In the genomic region with DNA sequence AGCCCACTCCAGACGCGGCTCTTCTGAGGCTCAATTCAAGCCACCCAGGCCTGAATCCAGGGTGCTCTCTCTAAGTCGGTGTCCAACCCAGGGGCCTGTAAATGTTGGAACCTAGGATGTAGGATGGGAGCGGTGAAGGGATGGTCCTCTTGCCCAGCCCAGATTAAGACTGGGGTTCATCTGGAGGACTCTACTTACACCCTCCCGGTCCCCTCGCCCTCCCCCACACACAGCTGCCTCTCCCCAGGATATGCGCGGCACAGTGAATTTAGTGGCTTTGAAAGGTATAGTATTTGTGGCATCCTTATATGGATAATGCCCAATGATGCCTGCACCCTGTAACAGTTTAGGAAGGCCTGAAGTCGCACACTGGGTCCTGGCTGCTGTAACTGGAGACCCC, we compare ENCODE assay signal across 8 cellular contexts. TPM values are rescaled to one million over a fixed set of nuclear protein-coding genes. Genes with fewer than 3 reads are reported as not detected.
DNase-seq lines count a peak whose midpoint lies in the region; ATAC-seq and TF ChIP-seq lines count a peak whose summit lies in the region.

No MANE protein-coding gene starts in this region.

- peak overlapping the region; percentile 85 to 93 (median 90) for H3K27ac ChIP-seq in heart right ventricle
- no peak overlapping the region for H3K27ac ChIP-seq in colonic mucosa
- peak overlapping the region; percentile 41 for H3K27ac ChIP-seq in muscle layer of duodenum (ENCODE audit: low read length)
- peak overlapping the region; percentile 43 to 89 for H3K27ac ChIP-seq in aorta (ENCODE audit: low read depth in 1 of 2, low read length in 2 of 2)

- 50 to 56% methylated on average over 9 of the region's 9 CpGs for WGBS in heart right ventricle, 2 donors
- 24 to 32% methylated on average over 9 of the region's 9 CpGs for WGBS in aorta, 2 donors

- H3K4me3 ChIP-seq in heart right ventricle = peak overlapping the region; percentile 64 to 96 (median 89)
- H3K4me3 ChIP-seq in colonic mucosa = peak overlapping the region; percentile 48
- peak overlapping the region; percentile 77 to 94 for H3K4me3 ChIP-seq in muscle layer of duodenum (ENCODE audit: low read depth in 1 of 2, low read length in 2 of 2)
- H3K4me3 ChIP-seq in aorta (ENCODE audit: low read length in 2 of 2) = peak overlapping the region; percentile 61 to 62

- ATAC-seq in heart right ventricle = peak in 2 of 8 donors; percentile 2
- ATAC-seq in Right ventricle myocardium superior (ENCODE audit: poor library complexity) = no peak
- no peak for ATAC-seq in aorta (ENCODE audit: low FRiP score)
- ATAC-seq in HG03571 (IDR thresholded peaks at IDR 0.05; ENCODE audit: unreplicated experiment) = no peak

- H3K4me1 ChIP-seq in heart right ventricle = peaks cover 0 to 36% (median 9%) of the 10 kb centered on the region in 9 donors
- no peaks in the 10 kb centered on the region for H3K4me1 ChIP-seq in colonic mucosa
- peaks cover 0 to 17% of the 10 kb centered on the region in 2 donors for H3K4me1 ChIP-seq in muscle layer of duodenum (ENCODE audit: control insufficient read depth in 1 of 2, insufficient read depth in 2 of 2, low read length in 2 of 2)
- no peaks in the 10 kb centered on the region for H3K4me1 ChIP-seq in aorta (ENCODE audit: control insufficient read depth in 1 of 2, insufficient read depth in 2 of 2, low read length in 2 of 2)

- H3K36me3 ChIP-seq in heart right ventricle (peaks cover 0 to 6% (median 0%) of the 10 kb centered on the region in 9 donors), colonic mucosa (no peaks in the 10 kb centered on the region), muscle layer of duodenum (ENCODE audit: control insufficient read depth in 1 of 2, insufficient read depth in 2 of 2, low read length in 2 of 2) (no peaks in the 10 kb centered on the region), aorta (ENCODE audit: control insufficient read depth in 1 of 2, insufficient read depth in 2 of 2, low read length in 1 of 2) (no peaks in the 10 kb centered on the region)

- H3K27me3 ChIP-seq in heart right ventricle (peaks cover 0 to 30% (median 6%) of the 10 kb centered on the region in 7 donors), colonic mucosa (peaks cover 19% of the 10 kb centered on the region), muscle layer of duodenum (ENCODE audit: low read depth, low read length) (no peaks in the 10 kb centered on the region), aorta (ENCODE audit: control insufficient read depth in 1 of 2, insufficient read depth in 2 of 2, low read length in 1 of 2) (no peaks in the 10 kb centered on the region)

- intact Hi-C loops in heart right ventricle (cut with DNase I) (loop anchor here in 5 of 10 donors (5.0 to 10.0 kb wide), 9 partner anchors 92 to 292 kb away; no protein-coding TSS in a partner anchor), Right ventricle myocardium superior (cut with DNase I) (loop anchor here (10.0 kb wide), 2 partner anchors 122 to 282 kb away; no protein-coding TSS in a partner anchor), colonic mucosa (cut with DNase I) (no loop called here), aorta (cut with DNase I) (loop anchor here (5.0 to 10.0 kb wide), 5 partner anchors 99 to 292 kb away; a partner anchor contains a TSS)

- H3K9me3 ChIP-seq in heart right ventricle = no peaks in the 10 kb centered on the region
- H3K9me3 ChIP-seq in colonic mucosa = no peaks in the 10 kb centered on the region
- H3K9me3 ChIP-seq in muscle layer of duodenum (ENCODE audit: control insufficient read depth in 1 of 2, low read length in 2 of 2) = no peaks in the 10 kb centered on the region
- no peaks in the 10 kb centered on the region for H3K9me3 ChIP-seq in aorta (ENCODE audit: control insufficient read depth, low read length)

- peak overlapping the region in 1 of 2 donors; percentile 66 for H3K9ac ChIP-seq in colonic mucosa (ENCODE audit: low read depth in 2 of 2, low read length in 2 of 2)

- TF ChIP-seq CTCF in heart right ventricle (IDR thresholded peaks at IDR 0.05) (no peak), colonic mucosa (IDR thresholded peaks at IDR 0.05) (no peak)

- DNase-seq in heart right ventricle (no peak), Right ventricle myocardium superior (no peak), colonic mucosa (no peak), aorta (no peak), kidney glomerular epithelial cell (lab: John Stamatoyannopoulos, UW) (no peak), NCI-H82 treated with DMSO at 0.1 percent for 48 hours (lab: John Stamatoyannopoulos, UW; ENCODE audit: unreplicated experiment) (no peak)

RNA-seq across cellular contexts. Expression of a gene that starts 0.9 kb away (rescaled TPM):
- 100 to 1,000 TPM in 1 of 10 donors, 10 to 100 TPM in 9; 18.4 to 116 (median 32.9) TPM for total RNA-seq in heart right ventricle
- 10 to 100 TPM in 1 of 2 donors, 1 to 10 TPM in 1; 7.0 to 31.8 TPM for polyA plus RNA-seq in heart right ventricle
- total RNA-seq in Right ventricle myocardium superior = 39.4 TPM
- 10 to 100 TPM in 1 of 2 donors, 1 to 10 TPM in 1; 6.6 to 19.5 TPM for total RNA-seq in colonic mucosa
- total RNA-seq in aorta = 100 to 1,000 TPM; 167 to 529 TPM
- 100 to 1,000 TPM in 1 of 2 donors, 10 to 100 TPM in 1; 24.7 to 115 TPM for polyA plus RNA-seq in aorta
